ENCODE assay signal across 2 cellular contexts in genomic region chr4:70698435-70698834, GRCh38. TPM values are rescaled to one million over a fixed set of nuclear protein-coding genes. Genes with fewer than 3 reads are reported as not detected.
"Had no signal": no experiment of that assay in that cellular context is flagged by ENCODE, and none has a peak within 500 bp of the region (broad histone marks: within the 10 kb centered on the region; RNA-seq: fewer than 3 reads in every experiment).

No MANE protein-coding gene starts in this region.

RNA-seq across cellular contexts. Expression of gene JCHAIN, which starts 32.1 kb away (rescaled TPM):
- total RNA-seq: H7, HT1080 had no signal
